28 cellular contexts compared by ENCODE assay signal in genomic region chr18:47331051-47331450, GRCh38.
DNase-seq lines count a peak whose midpoint lies in the region; ATAC-seq, FAIRE-seq and TF ChIP-seq lines count a peak whose summit lies in the region.
"Had no signal": no experiment of that assay in that cellular context is flagged by ENCODE, and none has a peak within 500 bp of the region (broad histone marks: within the 10 kb centered on the region; RNA-seq: fewer than 3 reads in every experiment).

No MANE protein-coding gene starts in this region.

- no peak for ATAC-seq in GM21529 (IDR thresholded peaks at IDR 0.05; ENCODE audit: unreplicated experiment)
- ATAC-seq: CD8-positive, alpha-beta T cell; GM12878 had no signal

- H3K27me3 ChIP-seq in A673 (replicated peaks; ENCODE audit: insufficient read depth, low read depth, low read length, poor library complexity) (peaks cover 87% of the 10 kb centered on the region), H1 (replicated peaks in 1 of 4; ENCODE audit: control insufficient read depth in 3 of 4, extremely low read depth in 1 of 4, insufficient read depth in 3 of 4, low read length in 3 of 4) (no peaks in the 10 kb centered on the region; a peak in 1 of 7 replicates)
- H3K27me3 ChIP-seq: BLaER1 treated with 17β-estradiol and CSF1 and Interleukin-3, amounts not matched to agents 10 nM and 100 nM had no signal

- no peaks in the 10 kb centered on the region for H3K9me3 ChIP-seq in A673 (ENCODE audit: low read depth, low read length, poor library complexity, severe bottlenecking)
- no peaks in the 10 kb centered on the region for H3K9me3 ChIP-seq in H1 (ENCODE audit: insufficient read depth in 2 of 2, low read depth in 1 of 2, low read length in 1 of 2)
- H3K9me3 ChIP-seq: BLaER1 treated with 17β-estradiol and CSF1 and Interleukin-3, amounts not matched to agents 10 nM and 100 nM; Caco-2 had no signal

- no peaks in the 10 kb centered on the region for H3K36me3 ChIP-seq in A673 (ENCODE audit: insufficient read depth, low read length, poor library complexity, severe bottlenecking)
- H3K36me3 ChIP-seq in H1 (ENCODE audit: control insufficient read depth in 2 of 4, insufficient read depth in 4 of 4, low read length in 3 of 4) = no peaks in the 10 kb centered on the region
- H3K36me3 ChIP-seq: BLaER1 treated with 17β-estradiol and CSF1 and Interleukin-3, amounts not matched to agents 10 nM and 100 nM had no signal

- intact Hi-C loops in A673 (cut with micrococcal nuclease; ENCODE audit: unreplicated experiment) = no loop called here

- H3K4me3 ChIP-seq in A673 (ENCODE audit: low read depth, low read length, poor library complexity, severe bottlenecking) (no peak overlapping the region), H1 (ENCODE audit: extremely low read depth in 1 of 4, insufficient read depth in 2 of 4, low read depth in 3 of 4, low read length in 4 of 4) (no peak overlapping the region), fibroblast of mammary gland (ENCODE audit: control insufficient read depth, low read depth, low read length) (no peak overlapping the region)
- H3K4me3 ChIP-seq: BLaER1 treated with 17β-estradiol and CSF1 and Interleukin-3, amounts not matched to agents 10 nM and 100 nM; GM12878 had no signal

- H4K91ac ChIP-seq in H1 (replicated peaks; ENCODE audit: insufficient read length, low read length) = peak overlapping the region; percentile 9

- no peak overlapping the region for H3K18ac ChIP-seq in H1 (ENCODE audit: extremely low read depth, low read length)

- H2AK5ac ChIP-seq in H1 (ENCODE audit: low read depth, low read length) = no peak overlapping the region

- no TSS peak for BruUV-seq in A673 (replicated peaks; lab: Mats Ljungman, UMichigan)

- H4K20me1 ChIP-seq in H1 (replicated peaks in 1 of 2; ENCODE audit: control insufficient read depth in 1 of 2, insufficient read depth in 2 of 2, low read length in 2 of 2) = no peaks in the 10 kb centered on the region
- H4K20me1 ChIP-seq: BLaER1 treated with 17β-estradiol and CSF1 and Interleukin-3, amounts not matched to agents 10 nM and 100 nM had no signal

- H3K9ac ChIP-seq in H1 (replicated peaks in 1 of 4; ENCODE audit: extremely low read depth in 1 of 4, low read depth in 3 of 4, low read length in 3 of 4) = no peak overlapping the region
- H3K9ac ChIP-seq: BLaER1 treated with 17β-estradiol and CSF1 and Interleukin-3, amounts not matched to agents 10 nM and 100 nM had no signal

- H3K4me2 ChIP-seq in H1 (ENCODE audit: insufficient read depth in 1 of 2, low read depth in 2 of 2, low read length in 2 of 2) = no peak overlapping the region
- H3K4me2 ChIP-seq: BLaER1 treated with 17β-estradiol and CSF1 and Interleukin-3, amounts not matched to agents 10 nM and 100 nM had no signal

- no peak overlapping the region for H2AFZ ChIP-seq in H1 (ENCODE audit: low read length)

- CTCF ChIA-PET in A673 (lab: Charles Lee) = no interaction called here
- CTCF ChIA-PET in H1 (lab: Charles Lee; ENCODE audit: partially characterized antibody) = no interaction called here

- no peak for TF ChIP-seq RAD21 in H1 (IDR thresholded peaks at IDR 0.05 in 1 of 2, conservative IDR thresholded peaks at IDR 0.05 in 1 of 2; ENCODE audit: low read depth in 2 of 2, low read length in 2 of 2)

- peak; percentile 8 for DNase-seq in A673 (ENCODE audit: low spot score)
- DNase-seq in AG08395 (ENCODE audit: low spot score) = peak; percentile 15
- no peak for DNase-seq in H1 (ENCODE audit: low read depth in 1 of 2, low spot score in 2 of 2)
- peak; percentile 25 for DNase-seq in fibroblast of mammary gland (ENCODE audit: low read depth)
- no peak for DNase-seq in DMS 273 (lab: John Stamatoyannopoulos, UW; ENCODE audit: unreplicated experiment)
- no peak for DNase-seq in NCI-H748 (lab: John Stamatoyannopoulos, UW; ENCODE audit: unreplicated experiment)
- no peak for DNase-seq in occipital lobe (lab: John Stamatoyannopoulos, UW)
- DNase-seq: 8988T; AML-193; Caco-2; Calu3; CD4-positive, alpha-beta T cell; CD8-positive, alpha-beta T cell; DMS 273 treated with DMSO at 0.1 percent for 48 hours; DMS153; DMS53; DMS79; DND-41; EL; GDM1 had no signal

- TF ChIP-seq CTCF in A673 (conservative IDR thresholded peaks at IDR 0.05; ENCODE audit: low read depth, low read length) (no peak), H1 (IDR thresholded peaks at IDR 0.05; ENCODE audit: control extremely low read depth in 1 of 3, insufficient read depth in 1 of 3, low read depth in 1 of 3, low read length in 3 of 3) (no peak), fibroblast of mammary gland (conservative IDR thresholded peaks at IDR 0.05; ENCODE audit: control insufficient read depth, insufficient read depth, low read depth, low read length) (no peak)

- no peak overlapping the region for H2BK15ac ChIP-seq in H1 (ENCODE audit: low read length)

- FAIRE-seq in H1 (lab: Jason Lieb, UNC) = no peak
- FAIRE-seq: A204.1, D721Med, GM12878, GM12892, GM18507 had no signal

- H4K8ac ChIP-seq in H1 (ENCODE audit: extremely low read depth, insufficient read depth, low read length) = no peak overlapping the region

- peak overlapping the region; percentile 22 for H3K56ac ChIP-seq in H1 (replicated peaks; ENCODE audit: insufficient read length, low read depth, low read length)

- no peak for TF ChIP-seq EP300 in H1 (IDR thresholded peaks at IDR 0.05; ENCODE audit: borderline replicate concordance in 1 of 2, low read depth in 2 of 2, low read length in 2 of 2)

- H2BK20ac ChIP-seq in H1 (ENCODE audit: low read length) = no peak overlapping the region

- H3K23ac ChIP-seq in H1 (ENCODE audit: insufficient read length) = no peak overlapping the region

- WGBS in H1 (ENCODE audit: extremely low coverage in 1 of 2, insufficient coverage in 1 of 2, insufficient read length in 1 of 2, insufficient replicate concordance in 2 of 2, low coverage in 1 of 2, low lambda C conversion rate in 2 of 2, missing lambda C conversion rate in 1 of 2), 2 experiments = 91% methylated on average over 5 of the region's 7 CpGs; no CpG with 5 or more reads in 1 of the 2 experiments

- H4K5ac ChIP-seq in H1 (ENCODE audit: insufficient read length, low read depth, low read length) = no peak overlapping the region

- no peak overlapping the region for H2BK120ac ChIP-seq in H1 (replicated peaks; ENCODE audit: low read depth, low read length)

- no peaks in the 10 kb centered on the region for H3K79me2 ChIP-seq in H1 (ENCODE audit: control insufficient read depth in 1 of 2, insufficient read depth in 2 of 2, low read length in 2 of 2)

- H2BK12ac ChIP-seq in H1 (ENCODE audit: low read depth, low read length) = no peak overlapping the region

- no peaks in the 10 kb centered on the region for H3K79me1 ChIP-seq in H1 (ENCODE audit: low read depth, low read length)

- H3K4ac ChIP-seq in H1 (replicated peaks; ENCODE audit: insufficient read length, low read depth, low read length) = no peak overlapping the region

- no peaks in the 10 kb centered on the region for H3K4me1 ChIP-seq in A673 (ENCODE audit: insufficient read depth, low read length, poor library complexity, severe bottlenecking)
- H3K4me1 ChIP-seq in H1 (replicated peaks in 1 of 4; ENCODE audit: control insufficient read depth in 3 of 4, insufficient read depth in 4 of 4, low read length in 3 of 4) = no peaks in the 10 kb centered on the region; a peak in 1 of 7 replicates
- H3K4me1 ChIP-seq: Caco-2 had no signal

- H3K27ac ChIP-seq in A673 (ENCODE audit: low read depth, low read length, poor library complexity, severe bottlenecking) = no peak overlapping the region
- H3K27ac ChIP-seq in H1 (ENCODE audit: low read depth, low read length) = no peak overlapping the region
- H3K27ac ChIP-seq: BLaER1 treated with 17β-estradiol and CSF1 and Interleukin-3, amounts not matched to agents 10 nM and 100 nM; C4-2B had no signal

- H3K14ac ChIP-seq in H1 (ENCODE audit: insufficient read length) = no peak overlapping the region

- TF ChIP-seq POLR2A in H1 (IDR thresholded peaks at IDR 0.05; ENCODE audit: control extremely low read depth in 1 of 2, low read depth in 2 of 2, low read length in 2 of 2) = no peak

- POLR2A ChIA-PET in A673 (lab: Charles Lee; ENCODE audit: low non-redundant PET) (no interaction called here), H1 (lab: Charles Lee; ENCODE audit: partially characterized antibody) (no interaction called here)

- no peak overlapping the region for H2BK5ac ChIP-seq in H1 (ENCODE audit: low read depth, low read length)

- H3K23me2 ChIP-seq in H1 (ENCODE audit: low read depth, low read length) = no peaks in the 10 kb centered on the region; the same call in 1 of the 2 replicates

TF ChIP-seq in H1, 55 proteins besides CTCF, POLR2A, EP300 and RAD21:
- TF ChIP-seq USF2 (IDR thresholded peaks at IDR 0.05; ENCODE audit: low read length) = no peak
- no peak for TF ChIP-seq CBX5 (IDR thresholded peaks at IDR 0.05; ENCODE audit: low read depth, low read length)
- no peak for TF ChIP-seq CTBP2 (IDR thresholded peaks at IDR 0.05; ENCODE audit: borderline replicate concordance, insufficient read depth, insufficient read length, low read length)
- no peak for TF ChIP-seq TCF12 (IDR thresholded peaks at IDR 0.05; ENCODE audit: low read depth, low read length)
- no peak for TF ChIP-seq PHF8 (conservative IDR thresholded peaks at IDR 0.05; ENCODE audit: low read depth, low read length)
- TF ChIP-seq EZH2 (IDR thresholded peaks at IDR 0.05; ENCODE audit: low read depth, low read length, severe bottlenecking) = no peak
- no peak for TF ChIP-seq CHD2 (IDR thresholded peaks at IDR 0.05; ENCODE audit: low read length)
- no peak for TF ChIP-seq POU5F1 (IDR thresholded peaks at IDR 0.05; ENCODE audit: low read depth, low read length)

Comparison
In these comparisons a context has a peak if more than half of its experiments do, and no peak if none do; other contexts are left out.
1. DNase-seq: peak in A673 (single experiment), AG08395 (single experiment) and fibroblast of mammary gland (single experiment); none in H1 (0 of 2), DMS 273 (single experiment), NCI-H748 (single experiment) and occipital lobe (single experiment).